In genomic region chr17:77257169-77257568, GRCh38 we compare ENCODE assay signal across 28 cellular contexts.
"Had no signal": no experiment of that assay in that cellular context is flagged by ENCODE, and none has a peak within 500 bp of the region (broad histone marks: within the 10 kb centered on the region; RNA-seq: fewer than 3 reads in every experiment).

No MANE protein-coding gene starts in this region.

- FAIRE-seq: astrocyte, TTC549 had no signal

- H3K4me1 ChIP-seq: body of pancreas had no signal

- H3K36me3 ChIP-seq: adrenal gland, breast epithelium, MG63 had no signal

- H3K27ac ChIP-seq: adrenal gland, body of pancreas, breast epithelium, PC-9 had no signal

- H3K27ac Mint-ChIP-seq: activated CD4-positive, alpha-beta T cell treated with anti-CD3 and anti-CD28 coated beads, Interleukin-2, amount 10 ng/mL, durations not matched to agents 24 days and 14 days; activated CD8-positive, alpha-beta T cell treated with anti-CD3 and anti-CD28 coated beads for 36 hours; activated naive CD4-positive, alpha-beta T cell treated with anti-CD3 and anti-CD28 coated beads for 36 hours; activated naive CD4-positive, alpha-beta T cell treated with anti-CD3 and anti-CD28 coated beads, Interleukin-2, amount 50 U/mL, for 72 hours; activated T-cell treated with anti-CD3 and anti-CD28 coated beads, Interleukin-2, amount 50 U/mL, for 72 hours; activated T-helper 2 cell treated with anti-CD3 and anti-CD28 coated beads, Interferon-gamma antibody, Interleukin-2, Interleukin-4, amounts not matched to agents 10 μg/mL and 5 μg/mL and 100 μg/mL, durations not matched to agents 14 hours and 24 hours and 36 hours had no signal

- H3K27me3 ChIP-seq: adrenal gland, body of pancreas, breast epithelium, MG63 had no signal

- H2AFZ ChIP-seq: PC-9 had no signal

- H3K36me3 Mint-ChIP-seq: activated naive CD4-positive, alpha-beta T cell treated with anti-CD3 and anti-CD28 coated beads, Interleukin-2, amount 50 U/mL, for 72 hours had no signal

- ATAC-seq: activated CD8-positive, alpha-beta T cell treated with anti-CD3 and anti-CD28 coated beads for 36 hours; activated naive CD4-positive, alpha-beta T cell treated with anti-CD3 and anti-CD28 coated beads, Interleukin-2, amount 50 U/mL, for 72 hours; activated T-cell treated with anti-CD3 and anti-CD28 coated beads, Interleukin-2, amount 50 U/mL, for 72 hours; body of pancreas had no signal

- H3K27me3 Mint-ChIP-seq: activated CD8-positive, alpha-beta T cell treated with anti-CD3 and anti-CD28 coated beads for 36 hours had no signal

- DNase-seq: activated CD4-positive, alpha-beta T cell treated with anti-CD3 and anti-CD28 coated beads, Interleukin-2, amount 10 ng/mL, durations not matched to agents 24 days and 14 days; activated CD4-positive, alpha-beta T cell treated with anti-CD3 and anti-CD28 coated beads, Interleukin-2, amount 50 U/mL, for 4 hours; activated CD8-positive, alpha-beta T cell treated with anti-CD3 and anti-CD28 coated beads for 36 hours; activated gamma-delta T cell treated with Interleukin-2 at 50 U/mL for 16 hours; activated naive CD4-positive, alpha-beta T cell treated with anti-CD3 and anti-CD28 coated beads for 36 hours; activated T-cell treated with anti-CD3 and anti-CD28 coated beads, Interleukin-2, amount 50 U/mL, for 1 hour; activated T-cell treated with anti-CD3 and anti-CD28 coated beads, Interleukin-2, amount 50 U/mL, for 72 hours; adrenal gland; body of pancreas; Kasumi-1; KG1; MG63; NCI-H1048; NCI-H1105 treated with DMSO at 0.1 percent for 48 hours; NCI-H1436; NCI-H1694; NCI-H2029; NCI-H524 treated with DMSO at 0.1 percent for 48 hours; NCI-H748 treated with DMSO at 0.1 percent for 48 hours; PC-9; Right ventricle myocardium superior; SW 1271; T-helper 1 cell had no signal

- H3K4me3 Mint-ChIP-seq: activated CD4-positive, alpha-beta T cell treated with anti-CD3 and anti-CD28 coated beads, Interleukin-2, amount 10 ng/mL, durations not matched to agents 24 days and 14 days; activated CD8-positive, alpha-beta T cell treated with anti-CD3 and anti-CD28 coated beads for 36 hours; activated naive CD4-positive, alpha-beta T cell treated with anti-CD3 and anti-CD28 coated beads for 36 hours; activated T-cell treated with anti-CD3 and anti-CD28 coated beads, Interleukin-2, amount 50 U/mL, for 72 hours had no signal

- H3K9me3 Mint-ChIP-seq: activated CD4-positive, alpha-beta T cell treated with anti-CD3 and anti-CD28 coated beads, Interleukin-2, amount 10 ng/mL, durations not matched to agents 24 days and 14 days; activated CD8-positive, alpha-beta T cell treated with anti-CD3 and anti-CD28 coated beads for 36 hours; activated naive CD4-positive, alpha-beta T cell treated with anti-CD3 and anti-CD28 coated beads for 36 hours; activated naive CD4-positive, alpha-beta T cell treated with anti-CD3 and anti-CD28 coated beads, Interleukin-2, amount 50 U/mL, for 72 hours; activated T-cell treated with anti-CD3 and anti-CD28 coated beads, Interleukin-2, amount 50 U/mL, for 72 hours; activated T-helper 2 cell treated with anti-CD3 and anti-CD28 coated beads, Interferon-gamma antibody, Interleukin-2, Interleukin-4, amounts not matched to agents 10 μg/mL and 5 μg/mL and 100 μg/mL, durations not matched to agents 14 hours and 24 hours and 36 hours had no signal

- H3K9me3 ChIP-seq: adrenal gland, body of pancreas, breast epithelium, MG63 had no signal

- H3K4me3 ChIP-seq: adrenal gland, body of pancreas, breast epithelium, MG63 had no signal
